ENCODE assay signal across 9 cellular contexts in genomic region chr6:53894086-53894485, GRCh38.
DNase-seq lines count a peak whose midpoint lies in the region; ATAC-seq and TF ChIP-seq lines count a peak whose summit lies in the region.
"Had no signal": no experiment of that assay in that cellular context is flagged by ENCODE, and none has a peak within 500 bp of the region (broad histone marks: within the 10 kb centered on the region; RNA-seq: fewer than 3 reads in every experiment).

No MANE protein-coding gene starts in this region.

- peak overlapping the region; percentile 37; the same call in 1 of the 2 replicates for H3K9ac ChIP-seq in OCI-LY1 (ENCODE audit: low read length)

- H3K27me3 ChIP-seq in OCI-LY1 (ENCODE audit: insufficient read depth, low read length) (no peaks in the 10 kb centered on the region), H7 (ENCODE audit: control insufficient read depth, insufficient read depth, low read length) (no peaks in the 10 kb centered on the region), upper lobe of left lung (no peaks in the 10 kb centered on the region)

- peak overlapping the region; percentile 13 for H3K4me3 ChIP-seq in OCI-LY1 (ENCODE audit: low read depth, low read length, poor library complexity, severe bottlenecking)
- H3K4me3 ChIP-seq in fibroblast of the aortic adventitia (ENCODE audit: low read depth, low read length), result no peak overlapping the region
- no peak overlapping the region for H3K4me3 ChIP-seq in H7 (ENCODE audit: insufficient read depth, low read depth, low read length)
- H3K4me3 ChIP-seq in upper lobe of left lung, result no peak overlapping the region

- H3K4me1 ChIP-seq in OCI-LY1 (ENCODE audit: insufficient read depth, low read length, severe bottlenecking), result peaks cover 27% of the 10 kb centered on the region
- no peaks in the 10 kb centered on the region for H3K4me1 ChIP-seq in upper lobe of left lung

- no peak for TF ChIP-seq EP300 in upper lobe of left lung (IDR thresholded peaks at IDR 0.05)

- WGBS in upper lobe of left lung, 2 donors, result 34 to 45% methylated on average over 2 of the region's 2 CpGs

- H2AFZ ChIP-seq in OCI-LY1 (ENCODE audit: low read length), result peak overlapping the region; percentile 19; the same call in 1 of the 2 replicates

- no peaks in the 10 kb centered on the region for H4K20me1 ChIP-seq in OCI-LY1 (ENCODE audit: insufficient read depth, low read length)

- H3K79me2 ChIP-seq in OCI-LY1 (ENCODE audit: insufficient read depth, low read length), result no peaks in the 10 kb centered on the region

- H3K9me3 ChIP-seq in OCI-LY1 (ENCODE audit: low read length), result peaks cover 5% of the 10 kb centered on the region
- H3K9me3 ChIP-seq in upper lobe of left lung, result no peaks in the 10 kb centered on the region

- H3K4me2 ChIP-seq in OCI-LY1 (ENCODE audit: low read length), result peak overlapping the region; percentile 56

- TF ChIP-seq CTCF in OCI-LY1 (IDR thresholded peaks at IDR 0.05; ENCODE audit: low read length) (no peak), fibroblast of the aortic adventitia (IDR thresholded peaks at IDR 0.05; ENCODE audit: insufficient read depth, low read length) (no peak), upper lobe of left lung (IDR thresholded peaks at IDR 0.05) (no peak)

- H3F3A ChIP-seq in OCI-LY1 (ENCODE audit: insufficient read depth, low read length), result no peaks in the 10 kb centered on the region

- no peak for TF ChIP-seq POLR2A in upper lobe of left lung (IDR thresholded peaks at IDR 0.05)

- DNase-seq in Ammon's horn (ENCODE audit: low spot score) (peak; percentile 65), fibroblast of the aortic adventitia (ENCODE audit: low read depth) (peak; percentile 23), H7 (no peak), upper lobe of left lung (no peak), superior temporal gyrus (ENCODE audit: extremely low spot score) (no peak)
- DNase-seq: natural killer cell had no signal

- H3K36me3 ChIP-seq in OCI-LY1 (ENCODE audit: insufficient read depth, low read length), result no peaks in the 10 kb centered on the region
- H3K36me3 ChIP-seq in H7 (replicated peaks; ENCODE audit: control insufficient read depth, insufficient read depth, low read length), result no peaks in the 10 kb centered on the region
- H3K36me3 ChIP-seq in upper lobe of left lung, result peaks cover 0 to 5% (median 0%) of the 10 kb centered on the region in 4 donors

- no peaks in the 10 kb centered on the region for H3K9me2 ChIP-seq in OCI-LY1 (ENCODE audit: low read depth, low read length)

- ATAC-seq in GM18867 (IDR thresholded peaks at IDR 0.05; ENCODE audit: unreplicated experiment) (peak; percentile 87), HG03108 (IDR thresholded peaks at IDR 0.05; ENCODE audit: unreplicated experiment) (peak; percentile 82), upper lobe of left lung (ENCODE audit: low FRiP score in 2 of 2) (no peak)

- H3K27ac ChIP-seq in OCI-LY1 (ENCODE audit: low read depth, low read length, poor library complexity, severe bottlenecking) (peak overlapping the region; percentile 93), upper lobe of left lung (no peak overlapping the region)

Comparison
In these comparisons a context has a peak if more than half of its experiments do, and no peak if none do; other contexts are left out.
1. DNase-seq: peak in Ammon's horn (single experiment) and fibroblast of the aortic adventitia (single experiment); none in H7 (single experiment), upper lobe of left lung (0 of 2) and superior temporal gyrus (single experiment).
2. ATAC-seq: peak in GM18867 (single experiment) and HG03108 (single experiment); none in upper lobe of left lung (0 of 2).